Comparison of ENCODE assay signal across 1 cellular context in genomic region chr10:75431180-75432111, GRCh38.
TF ChIP-seq lines count a peak whose summit lies in the region.

TSS of gene LRMDA (plus strand) at chr10:75431624.

TF ChIP-seq in HepG2, 621 proteins besides CTCF, POLR2A, EP300 and RAD21 (continued from another document and continues in another):
- TF ChIP-seq, protein P1, sequence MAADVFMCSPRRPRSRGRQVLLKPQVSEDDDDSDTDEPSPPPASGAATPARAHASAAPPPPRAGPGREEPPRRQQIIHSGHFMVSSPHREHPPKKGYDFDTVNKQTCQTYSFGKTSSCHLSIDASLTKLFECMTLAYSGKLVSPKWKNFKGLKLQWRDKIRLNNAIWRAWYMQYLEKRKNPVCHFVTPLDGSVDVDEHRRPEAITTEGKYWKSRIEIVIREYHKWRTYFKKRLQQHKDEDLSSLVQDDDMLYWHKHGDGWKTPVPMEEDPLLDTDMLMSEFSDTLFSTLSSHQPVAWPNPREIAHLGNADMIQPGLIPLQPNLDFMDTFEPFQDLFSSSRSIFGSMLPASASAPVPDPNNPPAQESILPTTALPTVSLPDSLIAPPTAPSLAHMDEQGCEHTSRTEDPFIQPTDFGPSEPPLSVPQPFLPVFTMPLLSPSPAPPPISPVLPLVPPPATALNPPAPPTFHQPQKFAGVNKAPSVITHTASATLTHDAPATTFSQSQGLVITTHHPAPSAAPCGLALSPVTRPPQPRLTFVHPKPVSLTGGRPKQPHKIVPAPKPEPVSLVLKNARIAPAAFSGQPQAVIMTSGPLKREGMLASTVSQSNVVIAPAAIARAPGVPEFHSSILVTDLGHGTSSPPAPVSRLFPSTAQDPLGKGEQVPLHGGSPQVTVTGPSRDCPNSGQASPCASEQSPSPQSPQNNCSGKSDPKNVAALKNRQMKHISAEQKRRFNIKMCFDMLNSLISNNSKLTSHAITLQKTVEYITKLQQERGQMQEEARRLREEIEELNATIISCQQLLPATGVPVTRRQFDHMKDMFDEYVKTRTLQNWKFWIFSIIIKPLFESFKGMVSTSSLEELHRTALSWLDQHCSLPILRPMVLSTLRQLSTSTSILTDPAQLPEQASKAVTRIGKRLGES (CRISPR knock-in tag; IDR thresholded peaks at IDR 0.05; ENCODE audit: borderline replicate concordance): no peak
- 0 out of 2 replicates have a peak, but pooled peaks have one; percentile 17 for TF ChIP-seq YEATS2 (CRISPR knock-in tag; IDR thresholded peaks at IDR 0.05; ENCODE audit: borderline replicate concordance)
- peak; percentile 76; the same call in 1 of the 2 replicates for TF ChIP-seq ETV6 (CRISPR knock-in tag; conservative IDR thresholded peaks at IDR 0.05)
- TF ChIP-seq FOXK1 (CRISPR knock-in tag; IDR thresholded peaks at IDR 0.05; ENCODE audit: borderline replicate concordance, low read depth): peak; percentile 22; the same call in 1 of the 2 replicates
- peak; percentile 90 for TF ChIP-seq CEBPB (IDR thresholded peaks at IDR 0.05; ENCODE audit: borderline replicate concordance, low read depth, low read length)
- no peak for TF ChIP-seq HOXA9 (CRISPR knock-in tag; IDR thresholded peaks at IDR 0.05; ENCODE audit: borderline replicate concordance)
- TF ChIP-seq ZNF335 (CRISPR knock-in tag; IDR thresholded peaks at IDR 0.05): no peak
- TF ChIP-seq HNF4G (IDR thresholded peaks at IDR 0.05; ENCODE audit: borderline replicate concordance, low read depth, low read length): peak; percentile 34; the same call in 1 of the 2 replicates
- no peak for TF ChIP-seq HNF4G (CRISPR knock-in tag; IDR thresholded peaks at IDR 0.05; ENCODE audit: borderline replicate concordance, low read depth)
- peak; percentile 43; the same call in 1 of the 2 replicates for TF ChIP-seq SOX5 (CRISPR knock-in tag; IDR thresholded peaks at IDR 0.05; ENCODE audit: borderline replicate concordance)
- TF ChIP-seq MYC (CRISPR knock-in tag; IDR thresholded peaks at IDR 0.05; ENCODE audit: borderline replicate concordance): peak; percentile 50; the same call in 1 of the 2 replicates
- TF ChIP-seq KDM5B (CRISPR knock-in tag; IDR thresholded peaks at IDR 0.05; ENCODE audit: borderline replicate concordance): no peak; the same call in 1 of the 2 replicates
- TF ChIP-seq SOX13 (IDR thresholded peaks at IDR 0.05): peak; percentile 48; the same call in 1 of the 2 replicates
- TF ChIP-seq SOX13 (CRISPR knock-in tag; conservative IDR thresholded peaks at IDR 0.05 in 1 of 2, IDR thresholded peaks at IDR 0.05 in 1 of 2): peak in 1 of 2 experiments; percentile 84; a peak in 2 of 4 replicates
- no peak for TF ChIP-seq HDAC6 (IDR thresholded peaks at IDR 0.05; ENCODE audit: low read depth, low read length)
- peak; percentile 81; the same call in 1 of the 2 replicates for TF ChIP-seq ZBTB10 (CRISPR knock-in tag; IDR thresholded peaks at IDR 0.05; ENCODE audit: borderline replicate concordance)
- peak; percentile 25 for TF ChIP-seq ZNF607 (CRISPR knock-in tag; IDR thresholded peaks at IDR 0.05; ENCODE audit: borderline replicate concordance)
- peak; percentile 60 for TF ChIP-seq MED8 (CRISPR knock-in tag; IDR thresholded peaks at IDR 0.05; ENCODE audit: insufficient replicate concordance)
- TF ChIP-seq, protein P2, sequence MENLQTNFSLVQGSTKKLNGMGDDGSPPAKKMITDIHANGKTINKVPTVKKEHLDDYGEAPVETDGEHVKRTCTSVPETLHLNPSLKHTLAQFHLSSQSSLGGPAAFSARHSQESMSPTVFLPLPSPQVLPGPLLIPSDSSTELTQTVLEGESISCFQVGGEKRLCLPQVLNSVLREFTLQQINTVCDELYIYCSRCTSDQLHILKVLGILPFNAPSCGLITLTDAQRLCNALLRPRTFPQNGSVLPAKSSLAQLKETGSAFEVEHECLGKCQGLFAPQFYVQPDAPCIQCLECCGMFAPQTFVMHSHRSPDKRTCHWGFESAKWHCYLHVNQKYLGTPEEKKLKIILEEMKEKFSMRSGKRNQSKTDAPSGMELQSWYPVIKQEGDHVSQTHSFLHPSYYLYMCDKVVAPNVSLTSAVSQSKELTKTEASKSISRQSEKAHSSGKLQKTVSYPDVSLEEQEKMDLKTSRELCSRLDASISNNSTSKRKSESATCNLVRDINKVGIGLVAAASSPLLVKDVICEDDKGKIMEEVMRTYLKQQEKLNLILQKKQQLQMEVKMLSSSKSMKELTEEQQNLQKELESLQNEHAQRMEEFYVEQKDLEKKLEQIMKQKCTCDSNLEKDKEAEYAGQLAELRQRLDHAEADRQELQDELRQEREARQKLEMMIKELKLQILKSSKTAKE (CRISPR knock-in tag; IDR thresholded peaks at IDR 0.05; ENCODE audit: borderline replicate concordance): peak; percentile 85
- no peak for TF ChIP-seq CSRNP2 (CRISPR knock-in tag; conservative IDR thresholded peaks at IDR 0.05; ENCODE audit: low read depth)
- TF ChIP-seq ZNF34 (CRISPR knock-in tag; IDR thresholded peaks at IDR 0.05; ENCODE audit: borderline replicate concordance): peak; percentile 48; the same call in 1 of the 2 replicates
- TF ChIP-seq CENPT (CRISPR knock-in tag; IDR thresholded peaks at IDR 0.05; ENCODE audit: low read depth): no peak
- no peak for TF ChIP-seq TEAD2 (CRISPR knock-in tag; IDR thresholded peaks at IDR 0.05)
- peak; percentile 69; the same call in 1 of the 2 replicates for TF ChIP-seq ZNF274 (CRISPR knock-in tag; IDR thresholded peaks at IDR 0.05)
- TF ChIP-seq, protein P3, sequence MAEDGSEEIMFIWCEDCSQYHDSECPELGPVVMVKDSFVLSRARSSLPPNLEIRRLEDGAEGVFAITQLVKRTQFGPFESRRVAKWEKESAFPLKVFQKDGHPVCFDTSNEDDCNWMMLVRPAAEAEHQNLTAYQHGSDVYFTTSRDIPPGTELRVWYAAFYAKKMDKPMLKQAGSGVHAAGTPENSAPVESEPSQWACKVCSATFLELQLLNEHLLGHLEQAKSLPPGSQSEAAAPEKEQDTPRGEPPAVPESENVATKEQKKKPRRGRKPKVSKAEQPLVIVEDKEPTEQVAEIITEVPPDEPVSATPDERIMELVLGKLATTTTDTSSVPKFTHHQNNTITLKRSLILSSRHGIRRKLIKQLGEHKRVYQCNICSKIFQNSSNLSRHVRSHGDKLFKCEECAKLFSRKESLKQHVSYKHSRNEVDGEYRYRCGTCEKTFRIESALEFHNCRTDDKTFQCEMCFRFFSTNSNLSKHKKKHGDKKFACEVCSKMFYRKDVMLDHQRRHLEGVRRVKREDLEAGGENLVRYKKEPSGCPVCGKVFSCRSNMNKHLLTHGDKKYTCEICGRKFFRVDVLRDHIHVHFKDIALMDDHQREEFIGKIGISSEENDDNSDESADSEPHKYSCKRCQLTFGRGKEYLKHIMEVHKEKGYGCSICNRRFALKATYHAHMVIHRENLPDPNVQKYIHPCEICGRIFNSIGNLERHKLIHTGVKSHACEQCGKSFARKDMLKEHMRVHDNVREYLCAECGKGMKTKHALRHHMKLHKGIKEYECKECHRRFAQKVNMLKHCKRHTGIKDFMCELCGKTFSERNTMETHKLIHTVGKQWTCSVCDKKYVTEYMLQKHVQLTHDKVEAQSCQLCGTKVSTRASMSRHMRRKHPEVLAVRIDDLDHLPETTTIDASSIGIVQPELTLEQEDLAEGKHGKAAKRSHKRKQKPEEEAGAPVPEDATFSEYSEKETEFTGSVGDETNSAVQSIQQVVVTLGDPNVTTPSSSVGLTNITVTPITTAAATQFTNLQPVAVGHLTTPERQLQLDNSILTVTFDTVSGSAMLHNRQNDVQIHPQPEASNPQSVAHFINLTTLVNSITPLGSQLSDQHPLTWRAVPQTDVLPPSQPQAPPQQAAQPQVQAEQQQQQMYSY (CRISPR knock-in tag; IDR thresholded peaks at IDR 0.05): 0 out of 2 replicates have a peak, but pooled peaks have one; percentile 2
- TF ChIP-seq ZC3H13 (CRISPR knock-in tag; IDR thresholded peaks at IDR 0.05): 0 out of 2 replicates have a peak, but pooled peaks have one; percentile 21
- TF ChIP-seq ZNF281 (CRISPR knock-in tag; IDR thresholded peaks at IDR 0.05; ENCODE audit: borderline replicate concordance): peak; percentile 34; the same call in 1 of the 2 replicates
- TF ChIP-seq, protein P4, sequence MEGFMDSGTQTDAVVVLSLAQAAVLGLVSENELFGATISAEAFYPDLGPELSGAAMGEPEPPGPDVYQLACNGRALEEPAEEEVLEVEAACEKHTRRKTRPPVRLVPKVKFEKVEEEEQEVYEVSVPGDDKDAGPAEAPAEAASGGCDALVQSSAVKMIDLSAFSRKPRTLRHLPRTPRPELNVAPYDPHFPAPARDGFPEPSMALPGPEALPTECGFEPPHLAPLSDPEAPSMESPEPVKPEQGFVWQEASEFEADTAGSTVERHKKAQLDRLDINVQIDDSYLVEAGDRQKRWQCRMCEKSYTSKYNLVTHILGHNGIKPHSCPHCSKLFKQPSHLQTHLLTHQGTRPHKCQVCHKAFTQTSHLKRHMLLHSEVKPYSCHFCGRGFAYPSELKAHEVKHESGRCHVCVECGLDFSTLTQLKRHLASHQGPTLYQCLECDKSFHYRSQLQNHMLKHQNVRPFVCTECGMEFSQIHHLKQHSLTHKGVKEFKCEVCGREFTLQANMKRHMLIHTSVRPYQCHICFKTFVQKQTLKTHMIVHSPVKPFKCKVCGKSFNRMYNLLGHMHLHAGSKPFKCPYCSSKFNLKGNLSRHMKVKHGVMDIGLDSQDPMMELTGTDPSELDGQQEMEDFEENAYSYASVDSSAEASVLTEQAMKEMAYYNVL (CRISPR knock-in tag; IDR thresholded peaks at IDR 0.05; ENCODE audit: borderline replicate concordance): peak; percentile 67
- peak; percentile 48 for TF ChIP-seq HNF4A (CRISPR knock-in tag; IDR thresholded peaks at IDR 0.05)
- peak; percentile 67 for TF ChIP-seq PHF8 (CRISPR knock-in tag; IDR thresholded peaks at IDR 0.05)
- TF ChIP-seq RELA (CRISPR knock-in tag; IDR thresholded peaks at IDR 0.05): peak; percentile 100
- TF ChIP-seq, protein P5, sequence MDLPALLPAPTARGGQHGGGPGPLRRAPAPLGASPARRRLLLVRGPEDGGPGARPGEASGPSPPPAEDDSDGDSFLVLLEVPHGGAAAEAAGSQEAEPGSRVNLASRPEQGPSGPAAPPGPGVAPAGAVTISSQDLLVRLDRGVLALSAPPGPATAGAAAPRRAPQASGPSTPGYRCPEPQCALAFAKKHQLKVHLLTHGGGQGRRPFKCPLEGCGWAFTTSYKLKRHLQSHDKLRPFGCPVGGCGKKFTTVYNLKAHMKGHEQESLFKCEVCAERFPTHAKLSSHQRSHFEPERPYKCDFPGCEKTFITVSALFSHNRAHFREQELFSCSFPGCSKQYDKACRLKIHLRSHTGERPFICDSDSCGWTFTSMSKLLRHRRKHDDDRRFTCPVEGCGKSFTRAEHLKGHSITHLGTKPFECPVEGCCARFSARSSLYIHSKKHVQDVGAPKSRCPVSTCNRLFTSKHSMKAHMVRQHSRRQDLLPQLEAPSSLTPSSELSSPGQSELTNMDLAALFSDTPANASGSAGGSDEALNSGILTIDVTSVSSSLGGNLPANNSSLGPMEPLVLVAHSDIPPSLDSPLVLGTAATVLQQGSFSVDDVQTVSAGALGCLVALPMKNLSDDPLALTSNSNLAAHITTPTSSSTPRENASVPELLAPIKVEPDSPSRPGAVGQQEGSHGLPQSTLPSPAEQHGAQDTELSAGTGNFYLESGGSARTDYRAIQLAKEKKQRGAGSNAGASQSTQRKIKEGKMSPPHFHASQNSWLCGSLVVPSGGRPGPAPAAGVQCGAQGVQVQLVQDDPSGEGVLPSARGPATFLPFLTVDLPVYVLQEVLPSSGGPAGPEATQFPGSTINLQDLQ (CRISPR knock-in tag; IDR thresholded peaks at IDR 0.05): no peak
